1 cellular context compared by ENCODE assay signal in genomic region chr18:31998880-31999279, GRCh38.
TF ChIP-seq lines count a peak whose summit lies in the region.

No MANE protein-coding gene starts in this region.

TF ChIP-seq in GM23338, 12 proteins besides CTCF, POLR2A, EP300 and RAD21 (continued from another document):
- no peak for TF ChIP-seq ZNF462 (CRISPR knock-in tag; IDR thresholded peaks at IDR 0.05)
- no peak for TF ChIP-seq EZH2 (IDR thresholded peaks at IDR 0.05; ENCODE audit: low read depth, unreplicated experiment)
